In the genomic region with DNA sequence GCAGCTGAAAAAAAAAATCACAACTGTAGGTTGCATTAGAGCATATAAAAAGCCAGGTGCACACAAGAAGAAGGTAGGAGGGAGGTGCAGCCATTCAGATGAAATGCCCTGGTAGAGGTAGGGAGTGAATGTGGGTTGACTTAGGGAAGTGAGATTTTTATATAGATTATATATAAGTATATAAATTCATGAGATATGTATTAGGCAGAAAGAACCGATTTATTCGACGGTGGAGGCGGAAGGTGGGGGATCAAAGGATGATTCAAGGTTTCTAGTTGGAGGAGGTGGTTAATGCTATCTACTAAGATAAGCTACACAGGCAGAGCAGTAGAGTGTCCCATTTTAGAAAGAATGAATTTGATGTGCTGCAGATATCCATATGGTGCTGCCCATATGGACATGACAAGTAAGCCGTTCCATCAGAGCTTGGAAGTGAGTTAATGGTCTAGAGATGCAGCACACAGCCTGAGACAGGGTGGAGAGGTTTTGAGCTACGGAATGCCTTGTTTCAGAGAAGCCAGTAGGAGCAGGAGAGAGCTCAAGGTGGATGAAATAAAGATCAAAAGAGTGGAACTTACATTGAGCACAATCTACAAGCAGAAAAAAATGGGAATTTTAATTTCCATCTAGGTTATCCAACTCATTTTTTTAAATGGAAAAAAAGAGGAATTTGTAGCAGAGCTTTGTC, we compare ENCODE assay signal across 17 cellular contexts.
A peak's percentile ranks its signal among the peaks of the same experiment; 100 is the strongest.
DNase-seq lines count a peak whose midpoint lies in the region; ATAC-seq, FAIRE-seq and TF ChIP-seq lines count a peak whose summit lies in the region.
"Had no signal": no experiment of that assay in that cellular context is flagged by ENCODE, and none has a peak within 500 bp of the region (broad histone marks: within the 10 kb centered on the region; RNA-seq: fewer than 3 reads in every experiment).

No MANE protein-coding gene starts in this region.

- H3K23me2 ChIP-seq in H9 (ENCODE audit: insufficient read length, low read depth, low read length, poor library complexity, severe bottlenecking) (no peaks in the 10 kb centered on the region), H1 (ENCODE audit: low read depth, low read length) (no peaks in the 10 kb centered on the region)

- no peak overlapping the region for H3K14ac ChIP-seq in H9 (ENCODE audit: insufficient read depth, low read length)
- no peak overlapping the region for H3K14ac ChIP-seq in H1 (ENCODE audit: insufficient read length)

- no peaks in the 10 kb centered on the region for H3K27me3 Mint-ChIP-seq in H9 (ENCODE audit: low read depth)
- H3K27me3 Mint-ChIP-seq in T-cell, result no peaks in the 10 kb centered on the region
- H3K27me3 Mint-ChIP-seq: T-helper 17 cell had no signal

- H2BK15ac ChIP-seq in H9 (ENCODE audit: low read depth, low read length) (no peak overlapping the region), H1 (ENCODE audit: low read length) (no peak overlapping the region)

- no peak for TF ChIP-seq EP300 in H1 (IDR thresholded peaks at IDR 0.05; ENCODE audit: borderline replicate concordance in 1 of 2, low read depth in 2 of 2, low read length in 2 of 2)

- no peak overlapping the region for H3K4me3 ChIP-seq in H1 (ENCODE audit: extremely low read depth in 1 of 4, insufficient read depth in 2 of 4, low read depth in 3 of 4, low read length in 4 of 4)
- H3K4me3 ChIP-seq: A549; BLaER1 treated with 17β-estradiol and CSF1 and Interleukin-3, amounts not matched to agents 10 nM and 100 nM had no signal

- H3K27ac Mint-ChIP-seq in H9, result no peak overlapping the region
- H3K27ac Mint-ChIP-seq in T-cell, result no peak overlapping the region
- H3K27ac Mint-ChIP-seq: CD8-positive, alpha-beta T cell; T-helper 17 cell had no signal

- TF ChIP-seq POLR2A in H1 (IDR thresholded peaks at IDR 0.05; ENCODE audit: control extremely low read depth in 1 of 2, low read depth in 2 of 2, low read length in 2 of 2), result no peak

- H4K91ac ChIP-seq in H9 (ENCODE audit: insufficient read length, low read depth, low read length) (no peak overlapping the region), H1 (replicated peaks; ENCODE audit: insufficient read length, low read length) (no peak overlapping the region)

- no peak overlapping the region for H3T11ph ChIP-seq in H9 (ENCODE audit: low read length)

- peak in 1 of 2 experiments; percentile 8; a peak in 1 of 4 replicates for TF ChIP-seq RAD21 in H1 (IDR thresholded peaks at IDR 0.05 in 1 of 2, conservative IDR thresholded peaks at IDR 0.05 in 1 of 2; ENCODE audit: low read depth in 2 of 2, low read length in 2 of 2)

- H3K36me3 ChIP-seq in H1 (ENCODE audit: control insufficient read depth in 2 of 4, insufficient read depth in 4 of 4, low read length in 3 of 4), result no peaks in the 10 kb centered on the region
- H3K36me3 ChIP-seq: BLaER1 treated with 17β-estradiol and CSF1 and Interleukin-3, amounts not matched to agents 10 nM and 100 nM had no signal

- H3K9me3 ChIP-seq in H9 (ENCODE audit: control insufficient read depth, low read depth, low read length), result no peaks in the 10 kb centered on the region
- no peaks in the 10 kb centered on the region for H3K9me3 ChIP-seq in H1 (ENCODE audit: insufficient read depth in 2 of 2, low read depth in 1 of 2, low read length in 1 of 2)
- H3K9me3 ChIP-seq: A549; BLaER1 treated with 17β-estradiol and CSF1 and Interleukin-3, amounts not matched to agents 10 nM and 100 nM had no signal

- H3K23ac ChIP-seq in H9 (ENCODE audit: insufficient read length, low read depth, low read length) (no peak overlapping the region), H1 (ENCODE audit: insufficient read length) (no peak overlapping the region)

- H3K9ac ChIP-seq in H9 (ENCODE audit: extremely low read depth, insufficient read length, low read length) (no peak overlapping the region), H1 (replicated peaks in 1 of 4; ENCODE audit: extremely low read depth in 1 of 4, low read depth in 3 of 4, low read length in 3 of 4) (no peak overlapping the region)
- H3K9ac ChIP-seq: BLaER1 treated with 17β-estradiol and CSF1 and Interleukin-3, amounts not matched to agents 10 nM and 100 nM had no signal

- POLR2A ChIA-PET in H1 (lab: Charles Lee; ENCODE audit: partially characterized antibody), result no interaction called here
- POLR2A ChIA-PET in T-cell (lab: Charles Lee), result no interaction called here

- no peaks in the 10 kb centered on the region for H4K20me1 ChIP-seq in H9 (ENCODE audit: control insufficient read depth, insufficient read depth, insufficient read length)
- H4K20me1 ChIP-seq in H1 (replicated peaks in 1 of 2; ENCODE audit: control insufficient read depth in 1 of 2, insufficient read depth in 2 of 2, low read length in 2 of 2), result no peaks in the 10 kb centered on the region
- H4K20me1 ChIP-seq: BLaER1 treated with 17β-estradiol and CSF1 and Interleukin-3, amounts not matched to agents 10 nM and 100 nM had no signal

- H3K27me3 ChIP-seq in H9 (ENCODE audit: insufficient read depth, low read length), result no peaks in the 10 kb centered on the region
- no peaks in the 10 kb centered on the region for H3K27me3 ChIP-seq in H1 (replicated peaks in 1 of 4; ENCODE audit: control insufficient read depth in 3 of 4, extremely low read depth in 1 of 4, insufficient read depth in 3 of 4, low read length in 3 of 4)
- H3K27me3 ChIP-seq: BLaER1 treated with 17β-estradiol and CSF1 and Interleukin-3, amounts not matched to agents 10 nM and 100 nM had no signal

- ATAC-seq in T-cell (replicated peaks in 1 of 4), result no peak
- ATAC-seq: CD8-positive, alpha-beta T cell; PC-3; T-helper 17 cell had no signal

- H3K4me1 ChIP-seq in H9 (ENCODE audit: insufficient read depth, low read length), result no peaks in the 10 kb centered on the region
- no peaks in the 10 kb centered on the region for H3K4me1 ChIP-seq in H1 (replicated peaks in 1 of 4; ENCODE audit: control insufficient read depth in 3 of 4, insufficient read depth in 4 of 4, low read length in 3 of 4)

- no peak for DNase-seq in H9
- DNase-seq in NCI-H524 treated with DMSO at 0.1 percent for 48 hours (lab: John Stamatoyannopoulos, UW), result peak; percentile 62
- DNase-seq in H1 (ENCODE audit: low read depth in 1 of 2, low spot score in 2 of 2), result no peak
- DNase-seq in putamen (ENCODE audit: low spot score), result peak; percentile 74
- DNase-seq in GM03348 (ENCODE audit: low spot score), result no peak
- no peak for DNase-seq in NCI-H748 treated with DMSO at 0.1 percent for 48 hours (lab: John Stamatoyannopoulos, UW)
- DNase-seq in T-cell, result no peak
- no peak for DNase-seq in UCSD-AML1 (lab: John Stamatoyannopoulos, UW; ENCODE audit: unreplicated experiment)
- DNase-seq: CD8-positive, alpha-beta T cell; DMS79; NCI-H1092 treated with DMSO at 0.1 percent for 48 hours; NCI-H187 treated with DMSO at 0.1 percent for 48 hours; PC-3; T-helper 17 cell had no signal

- H3K27ac ChIP-seq in H9 (ENCODE audit: insufficient read length, low read depth, low read length), result no peak overlapping the region
- H3K27ac ChIP-seq in H1 (ENCODE audit: low read depth, low read length), result no peak overlapping the region
- H3K27ac ChIP-seq: A549; BLaER1 treated with 17β-estradiol and CSF1 and Interleukin-3, amounts not matched to agents 10 nM and 100 nM; RWPE1 had no signal

- H3K4ac ChIP-seq in H9 (ENCODE audit: low read depth, low read length) (no peak overlapping the region), H1 (replicated peaks; ENCODE audit: insufficient read length, low read depth, low read length) (no peak overlapping the region)

- CTCF ChIA-PET in H1 (lab: Charles Lee; ENCODE audit: partially characterized antibody), result interaction anchor here (1.0 to 1.4 kb wide), 3 partner anchors 10 to 285 kb away, joined by 3 to 6 read pairs (median 3); no protein-coding TSS in a partner anchor
- CTCF ChIA-PET in T-cell (lab: Charles Lee), result no interaction called here

- H4K5ac ChIP-seq in H9 (ENCODE audit: insufficient read length, low read depth, low read length) (no peak overlapping the region), H1 (ENCODE audit: insufficient read length, low read depth, low read length) (no peak overlapping the region)

- H4K8ac ChIP-seq in H9 (replicated peaks; ENCODE audit: insufficient read length, low read depth, low read length) (no peak overlapping the region), H1 (ENCODE audit: extremely low read depth, insufficient read depth, low read length) (no peak overlapping the region)

- H3K36me3 Mint-ChIP-seq in H9 (ENCODE audit: insufficient read depth in 1 of 3, low read depth in 3 of 3) (no peaks in the 10 kb centered on the region), T-cell (no peaks in the 10 kb centered on the region)
- H3K36me3 Mint-ChIP-seq: CD8-positive, alpha-beta T cell had no signal

- 100% methylated on average over 4 of the region's 6 CpGs for WGBS in H9 (ENCODE audit: extremely low coverage, insufficient read length, low lambda C conversion rate)
- WGBS in H1 (ENCODE audit: extremely low coverage in 1 of 2, insufficient coverage in 1 of 2, insufficient read length in 1 of 2, insufficient replicate concordance in 2 of 2, low coverage in 1 of 2, low lambda C conversion rate in 2 of 2, missing lambda C conversion rate in 1 of 2), 2 experiments, result 93 to 100% methylated on average over 4 to 6 of the region's 6 CpGs

- H2BK120ac ChIP-seq in H9 (ENCODE audit: low read depth, low read length, poor library complexity, severe bottlenecking) (no peak overlapping the region), H1 (replicated peaks; ENCODE audit: low read depth, low read length) (no peak overlapping the region)

- H3K56ac ChIP-seq in H9 (ENCODE audit: insufficient read length, low read depth, low read length), result no peak overlapping the region
- no peak overlapping the region for H3K56ac ChIP-seq in H1 (replicated peaks; ENCODE audit: insufficient read length, low read depth, low read length)

- H2AK5ac ChIP-seq in H9 (ENCODE audit: insufficient read length, low read length) (no peak overlapping the region), H1 (ENCODE audit: low read depth, low read length) (no peak overlapping the region)

- H3K18ac ChIP-seq in H9 (ENCODE audit: insufficient read length, low read depth, low read length), result no peak overlapping the region
- H3K18ac ChIP-seq in H1 (ENCODE audit: extremely low read depth, low read length), result no peak overlapping the region

- H3K4me1 Mint-ChIP-seq in H9, result peaks cover 6 to 7% of the 10 kb centered on the region in 2 experiments
- peaks cover 0 to 11% (median 4%) of the 10 kb centered on the region in 3 donors for H3K4me1 Mint-ChIP-seq in T-cell
- H3K4me1 Mint-ChIP-seq: T-helper 17 cell had no signal

- H3K4me2 ChIP-seq in H9 (ENCODE audit: insufficient read depth, insufficient read length, low read length) (no peak overlapping the region), H1 (ENCODE audit: insufficient read depth in 1 of 2, low read depth in 2 of 2, low read length in 2 of 2) (no peak overlapping the region)
- H3K4me2 ChIP-seq: A549; BLaER1 treated with 17β-estradiol and CSF1 and Interleukin-3, amounts not matched to agents 10 nM and 100 nM had no signal

- H3K4me3 Mint-ChIP-seq in H9, result no peak overlapping the region
- no peak overlapping the region for H3K4me3 Mint-ChIP-seq in T-cell
- H3K4me3 Mint-ChIP-seq: CD8-positive, alpha-beta T cell; T-helper 17 cell had no signal

- H2BK20ac ChIP-seq in H9 (ENCODE audit: low read depth, low read length, poor library complexity, severe bottlenecking) (no peak overlapping the region), H1 (ENCODE audit: low read length) (no peak overlapping the region)

- H2BK5ac ChIP-seq in H9 (ENCODE audit: insufficient read length, low read length) (no peak overlapping the region), H1 (ENCODE audit: low read depth, low read length) (no peak overlapping the region)

- peak; percentile 65 for FAIRE-seq in H1 (lab: Jason Lieb, UNC)
- FAIRE-seq: A549 had no signal

- H3K79me2 ChIP-seq in H9 (ENCODE audit: insufficient read depth, low read length), result no peaks in the 10 kb centered on the region
- H3K79me2 ChIP-seq in H1 (ENCODE audit: control insufficient read depth in 1 of 2, insufficient read depth in 2 of 2, low read length in 2 of 2), result no peaks in the 10 kb centered on the region

- no peaks in the 10 kb centered on the region for H3K9me3 Mint-ChIP-seq in H9
- H3K9me3 Mint-ChIP-seq in T-cell, result peaks cover 0 to 14% (median 0%) of the 10 kb centered on the region in 3 donors
- H3K9me3 Mint-ChIP-seq: CD8-positive, alpha-beta T cell had no signal

- H2AFZ ChIP-seq in H9 (ENCODE audit: low read length) (no peak overlapping the region), H1 (ENCODE audit: low read length) (no peak overlapping the region)

- H3K79me1 ChIP-seq in H9 (ENCODE audit: insufficient read depth, low read depth, low read length, poor library complexity, severe bottlenecking) (no peaks in the 10 kb centered on the region), H1 (ENCODE audit: low read depth, low read length) (no peaks in the 10 kb centered on the region)

- H2BK12ac ChIP-seq in H9 (ENCODE audit: insufficient read length, low read depth, low read length), result no peak overlapping the region
- H2BK12ac ChIP-seq in H1 (ENCODE audit: low read depth, low read length), result no peak overlapping the region

- TF ChIP-seq CTCF in H9 (conservative IDR thresholded peaks at IDR 0.05), result peak; percentile 31; the same call in 1 of the 3 replicates
- TF ChIP-seq CTCF in H1 (IDR thresholded peaks at IDR 0.05; ENCODE audit: control extremely low read depth in 1 of 3, insufficient read depth in 1 of 3, low read depth in 1 of 3, low read length in 3 of 3), result peak in 1 of 3 experiments; percentile 25; a peak in 1 of 4 replicates

Comparison
In these comparisons a context has a peak if more than half of its experiments do, and no peak if none do; other contexts are left out.
1. DNase-seq: peak in NCI-H524 treated with DMSO at 0.1 percent for 48 hours (single experiment) and putamen (single experiment); none in H9 (single experiment), H1 (0 of 2), GM03348 (single experiment), NCI-H748 treated with DMSO at 0.1 percent for 48 hours (single experiment), T-cell (0 of 34) and UCSD-AML1 (single experiment).